24 cellular contexts compared by ENCODE assay signal in the genomic region with DNA sequence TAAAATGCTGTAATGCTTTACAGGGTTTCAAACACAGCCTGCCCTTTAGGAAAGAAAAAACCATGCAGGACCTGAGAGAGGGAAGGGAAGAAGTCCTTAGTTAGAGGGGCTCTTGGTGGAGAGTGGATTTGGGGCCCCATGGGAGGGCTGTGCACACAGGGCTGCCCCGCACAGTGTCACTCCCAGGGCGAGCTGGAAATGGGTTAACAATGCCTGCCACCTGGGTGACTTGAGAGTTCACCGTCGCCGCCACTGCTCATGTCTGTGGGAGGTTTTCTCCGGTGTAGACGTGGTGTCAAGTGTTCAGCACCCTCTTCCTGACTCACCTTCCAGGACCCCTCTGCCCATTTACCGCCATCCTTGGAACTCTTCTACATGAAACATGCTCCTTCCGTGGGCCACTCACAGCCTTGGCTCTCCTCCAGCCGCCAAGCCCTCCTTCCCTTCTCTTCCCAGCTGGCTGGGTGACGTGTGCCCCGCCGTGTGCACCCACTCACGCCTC.
"Had no signal": no experiment of that assay in that cellular context is flagged by ENCODE, and none has a peak within 500 bp of the region (broad histone marks: within the 10 kb centered on the region; RNA-seq: fewer than 3 reads in every experiment).

No MANE protein-coding gene starts in this region.

- H3K4me1 ChIP-seq: pancreas, sigmoid colon, testis, tibial artery had no signal

- H3K27me3 Mint-ChIP-seq: naive thymus-derived CD8-positive, alpha-beta T cell; progenitor cell of endocrine pancreas; stimulated activated memory B cell treated with anti-CD40 and anti-IgM and Interleukin-4, amounts not matched to agents 10 μg/mL and 1 μg/mL and 100 μg/mL, for 72 hours; type B pancreatic cell had no signal

- H3K4me3 Mint-ChIP-seq: naive thymus-derived CD8-positive, alpha-beta T cell; nephron progenitor cell; stimulated activated memory B cell treated with anti-CD40 and anti-IgM and Interleukin-4, amounts not matched to agents 10 μg/mL and 1 μg/mL and 100 μg/mL, for 72 hours; type B pancreatic cell had no signal

- H3K4me3 ChIP-seq: dorsolateral prefrontal cortex, gastrocnemius medialis, pancreas, sigmoid colon, testis, tibial artery had no signal

- H3K9me3 ChIP-seq: gastrocnemius medialis, neutrophil, pancreas, sigmoid colon, testis, tibial artery had no signal

- H3K27ac ChIP-seq: dorsolateral prefrontal cortex, epithelial cell of prostate, gastrocnemius medialis, neutrophil, pancreas, sigmoid colon, testis, tibial artery had no signal

- H3K27ac Mint-ChIP-seq: naive thymus-derived CD8-positive, alpha-beta T cell; nephron progenitor cell; progenitor cell of endocrine pancreas; stimulated activated memory B cell treated with anti-CD40 and anti-IgM and Interleukin-4, amounts not matched to agents 10 μg/mL and 1 μg/mL and 100 μg/mL, for 72 hours; type B pancreatic cell had no signal

- DNase-seq: effector CD4-positive, alpha-beta T cell; foreskin fibroblast; gastrocnemius medialis; kidney; mesenchymal stem cell; midbrain; naive thymus-derived CD8-positive, alpha-beta T cell; nephron progenitor cell; pancreas; right cardiac atrium; sigmoid colon; stimulated activated CD4-positive, alpha-beta T cell treated with anti-CD3 and anti-CD28 coated beads, Interleukin-4, amount 100 ng/mL, for 4 hours; stimulated activated naive CD8-positive, alpha-beta T cell treated with anti-CD3 and anti-CD28 coated beads, Interleukin-15, Interleukin-2, amounts not matched to agents 100 U/mL and 50 U/mL, for 24 hours; substantia nigra; testis; tibial artery had no signal

- H3K36me3 ChIP-seq: gastrocnemius medialis, neutrophil, pancreas had no signal

- H3K27me3 ChIP-seq: dorsolateral prefrontal cortex, gastrocnemius medialis, neutrophil, pancreas, sigmoid colon, testis, tibial artery had no signal

- H3K9me3 Mint-ChIP-seq: naive thymus-derived CD8-positive, alpha-beta T cell; stimulated activated memory B cell treated with anti-CD40 and anti-IgM and Interleukin-4, amounts not matched to agents 10 μg/mL and 1 μg/mL and 100 μg/mL, for 72 hours; type B pancreatic cell had no signal

- H3K4me1 Mint-ChIP-seq: naive thymus-derived CD8-positive, alpha-beta T cell; stimulated activated memory B cell treated with anti-CD40 and anti-IgM and Interleukin-4, amounts not matched to agents 10 μg/mL and 1 μg/mL and 100 μg/mL, for 72 hours had no signal

- ATAC-seq: esophagus mucosa; gastrocnemius medialis; left lobe of liver; naive thymus-derived CD8-positive, alpha-beta T cell; pancreas; stimulated activated memory B cell treated with anti-CD40 and anti-IgM and Interleukin-4, amounts not matched to agents 10 μg/mL and 1 μg/mL and 100 μg/mL, for 72 hours; stimulated activated naive CD8-positive, alpha-beta T cell treated with anti-CD3 and anti-CD28 coated beads, Interleukin-15, Interleukin-2, amounts not matched to agents 100 U/mL and 50 U/mL, for 24 hours had no signal

- H3K36me3 Mint-ChIP-seq: naive thymus-derived CD8-positive, alpha-beta T cell; stimulated activated memory B cell treated with anti-CD40 and anti-IgM and Interleukin-4, amounts not matched to agents 10 μg/mL and 1 μg/mL and 100 μg/mL, for 72 hours had no signal
